In the genomic region with DNA sequence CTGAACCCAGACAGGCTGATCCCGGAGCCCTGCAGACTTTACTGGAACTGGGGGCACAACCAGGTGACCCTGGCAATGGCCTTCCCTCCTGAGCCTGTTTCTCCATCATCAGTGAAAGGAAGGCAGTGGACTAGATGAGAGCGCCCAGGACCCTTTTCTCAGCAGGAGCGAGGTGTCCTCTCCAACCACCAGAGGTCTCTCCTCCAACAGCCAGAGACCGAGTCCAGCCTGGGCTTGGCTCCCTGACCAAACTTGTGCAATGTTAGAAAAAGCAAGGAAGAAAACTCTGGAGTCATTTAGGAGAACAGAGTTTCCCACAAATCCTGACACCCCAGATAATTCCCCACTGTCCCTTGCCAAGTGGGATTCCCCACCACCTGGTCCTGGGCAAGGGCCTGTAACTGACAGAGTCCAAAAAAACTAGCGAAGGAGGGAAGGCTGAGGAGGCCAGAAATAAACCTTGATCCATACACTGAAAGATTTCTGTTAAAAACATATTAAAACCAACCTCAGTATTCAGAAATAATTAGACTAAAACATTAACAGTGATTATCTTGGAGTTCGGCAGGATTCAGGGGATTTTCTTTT, we compare ENCODE assay signal across 8 cellular contexts. TPM values are rescaled to one million over a fixed set of nuclear protein-coding genes. Genes with fewer than 3 reads are reported as not detected.
DNase-seq lines count a peak whose midpoint lies in the region; TF ChIP-seq lines count a peak whose summit lies in the region.

No MANE protein-coding gene starts in this region.

- H3K4me3 Mint-ChIP-seq in T-helper 2 cell treated with Interferon-gamma antibody and Interleukin-4, amounts not matched to agents 5 μg/mL and 100 μg/mL, for 36 hours: no peak overlapping the region

- H3K27ac Mint-ChIP-seq in T-helper 2 cell treated with Interferon-gamma antibody and Interleukin-4, amounts not matched to agents 5 μg/mL and 100 μg/mL, for 36 hours: no peak overlapping the region

- no peaks in the 10 kb centered on the region for H3K9me3 ChIP-seq in BE2C
- H3K9me3 ChIP-seq in GM23248 (ENCODE audit: low read depth): no peaks in the 10 kb centered on the region
- H3K9me3 ChIP-seq in esophagus (ENCODE audit: control insufficient read depth in 2 of 2, insufficient read depth in 1 of 2, low read depth in 1 of 2, low read length in 1 of 2): no peaks in the 10 kb centered on the region

- no peaks in the 10 kb centered on the region for H3K9me3 Mint-ChIP-seq in T-helper 2 cell treated with Interferon-gamma antibody and Interleukin-4, amounts not matched to agents 5 μg/mL and 100 μg/mL, for 36 hours

- 14 to 15% methylated on average over 6 of the region's 6 CpGs for WGBS in GM23248 (ENCODE audit: low coverage in 1 of 2, low lambda C conversion rate in 2 of 2, missing lambda C conversion rate in 2 of 2), 2 experiments
- 28 to 45% methylated on average over 6 of the region's 6 CpGs for WGBS in esophagus, 2 donors

- H3F3A ChIP-seq in GM23248 (ENCODE audit: insufficient read depth): no peaks in the 10 kb centered on the region

- H4K20me1 ChIP-seq in GM23248 (ENCODE audit: insufficient read depth): no peaks in the 10 kb centered on the region

- DNase-seq in BE2C (peak; percentile 66), GM23248 (peak; percentile 90), SK-N-DZ (ENCODE audit: low spot score) (peak; percentile 38), mucosa of gallbladder (ENCODE audit: low spot score) (peak; percentile 72), cortex of kidney (lab: John Stamatoyannopoulos, UW) (no peak), NCI-H187 treated with DMSO at 0.1 percent for 48 hours (lab: John Stamatoyannopoulos, UW) (no peak)
- no peak for DNase-seq in T-helper 2 cell treated with Interferon-gamma antibody and Interleukin-4, amounts not matched to agents 5 μg/mL and 100 μg/mL, for 36 hours (ENCODE audit: low spot score)

- peak; percentile 88 for TF ChIP-seq CTCF in BE2C (IDR thresholded peaks at IDR 0.05; ENCODE audit: low read depth, low read length)

- H3K9ac ChIP-seq in GM23248: peak overlapping the region; percentile 8; the same call in 1 of the 2 replicates

- H3K4me1 ChIP-seq in BE2C: no peaks in the 10 kb centered on the region
- no peaks in the 10 kb centered on the region for H3K4me1 ChIP-seq in GM23248 (ENCODE audit: insufficient read depth)
- peaks cover 10 to 35% of the 10 kb centered on the region in 2 donors for H3K4me1 ChIP-seq in esophagus (ENCODE audit: control insufficient read depth in 2 of 2, insufficient read depth in 2 of 2, low read length in 1 of 2)

- no peak overlapping the region for H3K4me2 ChIP-seq in GM23248 (ENCODE audit: unreplicated experiment)

- peak overlapping the region; percentile 66 for H2AFZ ChIP-seq in GM23248

- no peaks in the 10 kb centered on the region for H3K36me3 Mint-ChIP-seq in T-helper 2 cell treated with Interferon-gamma antibody and Interleukin-4, amounts not matched to agents 5 μg/mL and 100 μg/mL, for 36 hours (ENCODE audit: low read depth)

- no peaks in the 10 kb centered on the region for H3K27me3 Mint-ChIP-seq in T-helper 2 cell treated with Interferon-gamma antibody and Interleukin-4, amounts not matched to agents 5 μg/mL and 100 μg/mL, for 36 hours (ENCODE audit: low read depth)

- H3K4me3 ChIP-seq in BE2C (ENCODE audit: low read depth, low read length) (no peak overlapping the region), GM23248 (no peak overlapping the region), esophagus (ENCODE audit: low read depth in 1 of 2, low read length in 2 of 2) (no peak overlapping the region)

- H3K27me3 ChIP-seq in BE2C: no peaks in the 10 kb centered on the region
- no peaks in the 10 kb centered on the region for H3K27me3 ChIP-seq in GM23248 (replicated peaks; ENCODE audit: insufficient read depth)
- H3K27me3 ChIP-seq in esophagus (ENCODE audit: control insufficient read depth in 1 of 2, insufficient read depth in 2 of 2, low read length in 2 of 2): no peaks in the 10 kb centered on the region

- H3K27ac ChIP-seq in GM23248 (no peak overlapping the region), esophagus (ENCODE audit: low read depth in 2 of 2, low read length in 1 of 2) (peak overlapping the region; percentile 26 to 46)

- no peaks in the 10 kb centered on the region for H3K4me1 Mint-ChIP-seq in T-helper 2 cell treated with Interferon-gamma antibody and Interleukin-4, amounts not matched to agents 5 μg/mL and 100 μg/mL, for 36 hours (ENCODE audit: low read depth)

- peaks cover 1% of the 10 kb centered on the region; the same call in 1 of the 2 replicates for H3K36me3 ChIP-seq in BE2C
- H3K36me3 ChIP-seq in GM23248 (ENCODE audit: low read depth): no peaks in the 10 kb centered on the region
- H3K36me3 ChIP-seq in esophagus (ENCODE audit: control insufficient read depth in 2 of 2, insufficient read depth in 2 of 2, low read length in 1 of 2): peaks cover 0 to 1% of the 10 kb centered on the region in 2 donors

- no peaks in the 10 kb centered on the region for H3K9me2 ChIP-seq in GM23248 (ENCODE audit: insufficient read depth)

- H3K79me2 ChIP-seq in GM23248 (ENCODE audit: insufficient read depth): no peaks in the 10 kb centered on the region

- in situ Hi-C loops in GM23248 (cut with MboI): loop anchor here (10.0 kb wide), 1 partner anchor 181 kb away; no protein-coding TSS in a partner anchor

RNA-seq across cellular contexts. Expression of a gene that starts 9.0 kb away (rescaled TPM):
- 122 TPM for polyA plus RNA-seq in BE2C (2012; ENCODE audit: insufficient read depth, insufficient read length, low read depth)
- 0.38 and 1.4 TPM in 2 replicates for total RNA-seq in GM23248 (2014; rRNA removed; shearing (Covaris generic))
- polyA plus RNA-seq in GM23248 (2016; fragmentation: Nextera tagmentation; extraction: Ambion mirVana) (0.23 TPM in 1 of 2 replicates, not detected in the other), esophagus (1 to 10 TPM; 2.8 to 3.0 TPM)
- 19.0 and 27.3 TPM in 2 replicates for polyA plus RNA-seq in SK-N-DZ (2014; cell fraction: cytosol; rRNA removed)
- polyA plus RNA-seq in SK-N-DZ (2014; cell fraction: nucleus; rRNA removed): 72.4 and 86.5 TPM in 2 replicates
- 18.6 TPM for total RNA-seq in mucosa of gallbladder

RNA-seq across cellular contexts. Expression of a gene that starts 32.4 kb away (rescaled TPM):
- polyA plus RNA-seq in BE2C (2012; ENCODE audit: insufficient read depth, insufficient read length, low read depth): 85.4 TPM
- 60.8 and 88.1 TPM in 2 replicates for total RNA-seq in GM23248 (2014; rRNA removed; shearing (Covaris generic))
- polyA plus RNA-seq in GM23248 (2016; fragmentation: Nextera tagmentation; extraction: Ambion mirVana): 11.8 and 12.4 TPM in 2 replicates
- 49.6 and 54.2 TPM in 2 replicates for polyA plus RNA-seq in SK-N-DZ (2014; cell fraction: cytosol; rRNA removed)
- polyA plus RNA-seq in SK-N-DZ (2014; cell fraction: nucleus; rRNA removed): 75.1 and 106 TPM in 2 replicates
- 10 to 100 TPM; 31.0 to 56.5 TPM for polyA plus RNA-seq in esophagus
- 95.6 TPM for total RNA-seq in mucosa of gallbladder

RNA-seq across cellular contexts. Expression of a gene that starts 38.1 kb away (rescaled TPM):
- polyA plus RNA-seq in BE2C (2012; ENCODE audit: insufficient read depth, insufficient read length, low read depth): 0.76 TPM
- total RNA-seq in GM23248 (2014; rRNA removed; shearing (Covaris generic)): not detected in 2 replicates
- 0.05 TPM in 1 of 2 replicates, not detected in the other for polyA plus RNA-seq in GM23248 (2016; fragmentation: Nextera tagmentation; extraction: Ambion mirVana)
- not detected in 2 replicates for polyA plus RNA-seq in SK-N-DZ (2014; cell fraction: cytosol; rRNA removed)
- not detected in 2 replicates for polyA plus RNA-seq in SK-N-DZ (2014; cell fraction: nucleus; rRNA removed)
- not detected for polyA plus RNA-seq in esophagus
- total RNA-seq in mucosa of gallbladder: 0.06 TPM

RNA-seq across cellular contexts. Expression of a gene that starts 41.3 kb away (rescaled TPM):
- polyA plus RNA-seq in BE2C (2012; ENCODE audit: insufficient read depth, insufficient read length, low read depth): 44.0 TPM
- total RNA-seq in GM23248 (2014; rRNA removed; shearing (Covaris generic)): 1.5 and 1.8 TPM in 2 replicates
- polyA plus RNA-seq in GM23248 (2016; fragmentation: Nextera tagmentation; extraction: Ambion mirVana): 1.1 and 2.1 TPM in 2 replicates
- polyA plus RNA-seq in SK-N-DZ (2014; cell fraction: cytosol; rRNA removed): 41.3 and 45.9 TPM in 2 replicates
- 19.9 and 28.4 TPM in 2 replicates for polyA plus RNA-seq in SK-N-DZ (2014; cell fraction: nucleus; rRNA removed)
- 1 to 10 TPM; 2.4 to 2.5 TPM for polyA plus RNA-seq in esophagus
- 4.6 TPM for total RNA-seq in mucosa of gallbladder

Comparison
In these comparisons a context has a peak if more than half of its experiments do, and no peak if none do; other contexts are left out.
1. DNase-seq: peak in BE2C (single experiment), GM23248 (single experiment), SK-N-DZ (single experiment) and mucosa of gallbladder (single experiment); none in cortex of kidney (single experiment), T-helper 2 cell treated with Interferon-gamma antibody and Interleukin-4, amounts not matched to agents 5 μg/mL and 100 μg/mL, for 36 hours (single experiment) and NCI-H187 treated with DMSO at 0.1 percent for 48 hours (single experiment).